ENCODE assay signal across 11 cellular contexts in genomic region chr22:33758961-33759360, GRCh38.
"Had no signal": no experiment of that assay in that cellular context is flagged by ENCODE, and none has a peak within 500 bp of the region (broad histone marks: within the 10 kb centered on the region; RNA-seq: fewer than 3 reads in every experiment).

No MANE protein-coding gene starts in this region.

- H3K27ac ChIP-seq: GM23248 had no signal

- ATAC-seq: GM23338, HCT116 had no signal

- H3K4me3 Mint-ChIP-seq: GM23338, H9, HFFc6 had no signal

- H3K9me3 ChIP-seq: HAP-1 had no signal

- H3K27ac Mint-ChIP-seq: GM23338, HFFc6 had no signal

- H3K36me3 ChIP-seq: HAP-1 had no signal

- H3K9ac ChIP-seq: GM23248 had no signal

- H3K4me3 ChIP-seq: GM23248, GM23338, HAP-1 had no signal

- DNase-seq: GM23248, GOT3, H7, H9, HCEC 1CT, HFFc6 had no signal

- H2AFZ ChIP-seq: GM23248, GM23338 had no signal

- H3K4me1 ChIP-seq: HAP-1 had no signal

- H3K9me3 Mint-ChIP-seq: GM23338, H9 had no signal

- FAIRE-seq: H1, H54 had no signal
